In the genomic region with DNA sequence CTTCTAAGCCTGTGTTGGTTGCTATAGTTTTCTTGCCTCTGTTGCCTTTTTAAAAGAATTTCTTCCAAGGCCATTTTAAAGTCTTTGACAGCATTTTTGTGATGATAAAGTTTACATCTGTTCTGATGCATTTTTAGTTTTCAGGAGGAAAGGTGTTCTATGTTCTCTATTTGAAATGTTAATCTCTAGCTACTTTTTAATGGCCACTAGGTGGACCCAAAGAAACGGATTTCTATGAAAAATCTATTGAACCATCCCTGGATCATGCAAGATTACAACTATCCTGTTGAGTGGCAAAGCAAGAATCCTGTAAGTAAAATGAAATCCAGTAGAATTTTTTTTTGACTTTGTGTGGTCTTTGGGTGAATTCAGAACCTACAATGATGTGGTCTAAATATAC, we compare ENCODE assay signal across 7 cellular contexts.
DNase-seq lines count a peak whose midpoint lies in the region; ATAC-seq, FAIRE-seq and TF ChIP-seq lines count a peak whose summit lies in the region.

No MANE protein-coding gene starts in this region.

- POLR2A ChIA-PET in GM12878 (lab: Charles Lee) = no interaction called here

- H3K4me1 ChIP-seq in GM12878 (ENCODE audit: control insufficient read depth, insufficient read depth, low read length) = no peaks in the 10 kb centered on the region

- no peaks in the 10 kb centered on the region for H3K27me3 ChIP-seq in GM12878 (replicated peaks in 1 of 2; ENCODE audit: control insufficient read depth in 2 of 2, insufficient read depth in 2 of 2, low read length in 1 of 2)

- BruUV-seq in GM12878 (replicated peaks; lab: Mats Ljungman, UMichigan) = no TSS peak

- no peaks in the 10 kb centered on the region for H3K9me3 Mint-ChIP-seq in activated naive CD4-positive, alpha-beta T cell treated with anti-CD3 and anti-CD28 coated beads for 36 hours

- no peak overlapping the region for H3K4me3 ChIP-seq in GM12878

- intact Hi-C loops in GM12878 (cut with micrococcal nuclease; ENCODE audit: unreplicated experiment) = loop anchor here (1.0 kb wide), 1 partner anchor 96 kb away; no protein-coding TSS in a partner anchor
- intact Hi-C loops in activated naive CD4-positive, alpha-beta T cell treated with anti-CD3 and anti-CD28 coated beads for 36 hours (cut with micrococcal nuclease) = loop anchor here (1.0 kb wide), 1 partner anchor 96 kb away; no protein-coding TSS in a partner anchor

- H3K36me3 Mint-ChIP-seq in activated naive CD4-positive, alpha-beta T cell treated with anti-CD3 and anti-CD28 coated beads for 36 hours (ENCODE audit: low read depth) = peaks cover 29% of the 10 kb centered on the region

- no peak for TF ChIP-seq POLR2A in GM12878 (IDR thresholded peaks at IDR 0.05; ENCODE audit: low read depth, low read length)

- H3K4me3 Mint-ChIP-seq in activated naive CD4-positive, alpha-beta T cell treated with anti-CD3 and anti-CD28 coated beads for 36 hours = no peak overlapping the region

- H3K36me3 ChIP-seq in GM12878 (ENCODE audit: control insufficient read depth in 2 of 2, insufficient read depth in 2 of 2, low read length in 1 of 2) = peaks cover 2 to 3% of the 10 kb centered on the region in 2 experiments; a peak in 2 of 4 replicates

- H2AFZ ChIP-seq in GM12878 (ENCODE audit: control insufficient read depth, low read depth, low read length) = no peak overlapping the region

- H3K4me2 ChIP-seq in GM12878 (ENCODE audit: control insufficient read depth, insufficient read depth) = no peak overlapping the region

- no peak for TF ChIP-seq EP300 in GM12878 (IDR thresholded peaks at IDR 0.05; ENCODE audit: borderline replicate concordance in 1 of 2, control insufficient read depth in 1 of 2, low read depth in 2 of 2, low read length in 2 of 2)

- no peaks in the 10 kb centered on the region for H3K4me1 Mint-ChIP-seq in activated naive CD4-positive, alpha-beta T cell treated with anti-CD3 and anti-CD28 coated beads for 36 hours (ENCODE audit: low read depth)

- RAD21 ChIA-PET in GM12878 (lab: Charles Lee; ENCODE audit: unreplicated experiment) = interaction anchor here (0.9 to 1.7 kb wide), 4 partner anchors 96 to 226 kb away, joined by 3 to 18 read pairs (median 8); no protein-coding TSS in a partner anchor

- H3K27me3 Mint-ChIP-seq in activated naive CD4-positive, alpha-beta T cell treated with anti-CD3 and anti-CD28 coated beads for 36 hours (ENCODE audit: low read depth) = no peaks in the 10 kb centered on the region

- H3K9me3 ChIP-seq in GM12878 (replicated peaks; ENCODE audit: control insufficient read depth, insufficient read depth, low read length) = no peaks in the 10 kb centered on the region

- no peak overlapping the region for H3K27ac Mint-ChIP-seq in activated naive CD4-positive, alpha-beta T cell treated with anti-CD3 and anti-CD28 coated beads for 36 hours

- peak; percentile 46 to 56 (median 52); a peak in 5 of 6 replicates for TF ChIP-seq CTCF in GM12878 (IDR thresholded peaks at IDR 0.05 in 2 of 3, conservative IDR thresholded peaks at IDR 0.05 in 1 of 3; ENCODE audit: control insufficient read depth in 2 of 3, extremely low read depth in 1 of 3, insufficient read depth in 1 of 3, low read depth in 3 of 3, low read length in 3 of 3)

- CTCF ChIA-PET in GM12878 (lab: Yijun Ruan, JAX) = interaction anchor here (0.7 to 4.3 kb wide), 14 partner anchors 8 to 819 kb away, joined by 3 to 63 read pairs (median 4); no protein-coding TSS in a partner anchor
- CTCF ChIA-PET in activated naive CD4-positive, alpha-beta T cell treated with anti-CD3 and anti-CD28 coated beads for 36 hours (lab: Charles Lee) = interaction anchor here (0.9 to 1.7 kb wide), 3 partner anchors 23 to 98 kb away, joined by 3 to 12 read pairs (median 4); no protein-coding TSS in a partner anchor

- DNase-seq in ELR (ENCODE audit: low read depth) (peak; percentile 49), M059J (ENCODE audit: low read depth) (peak; percentile 50), GM12878 (ENCODE audit: low read depth, low spot score) (no peak), medulla oblongata (ENCODE audit: extremely low spot score) (peak; percentile 56)
- DNase-seq in stimulated activated CD4-positive, alpha-beta T cell treated with anti-CD3 and anti-CD28 coated beads, Interleukin-4, amount 100 ng/mL, for 1 hour = no peak
- no peak for DNase-seq in activated CD8-positive, alpha-beta memory T cell treated with anti-CD3 and anti-CD28 coated beads, Interleukin-2, amount 50 U/mL, for 48 hours
- no peak for DNase-seq in activated naive CD4-positive, alpha-beta T cell treated with anti-CD3 and anti-CD28 coated beads for 36 hours

- no peaks in the 10 kb centered on the region for H3K79me2 ChIP-seq in GM12878 (ENCODE audit: control insufficient read depth, insufficient read depth, low read length)

- FAIRE-seq in GM12878 (lab: Jason Lieb, UNC) = no peak

- SMC1A ChIA-PET in GM12878 (lab: Charles Lee; ENCODE audit: uncharacterized antibody, unreplicated experiment) = interaction anchor here (0.9 to 2.7 kb wide), 7 partner anchors 12 to 226 kb away, joined by 3 to 26 read pairs (median 4); no protein-coding TSS in a partner anchor

- H3K27ac ChIP-seq in GM12878 (ENCODE audit: control insufficient read depth, insufficient read depth) = no peak overlapping the region

- ATAC-seq in GM12878 = peak; percentile 63

- in situ Hi-C loops in GM12878 (cut with MboI) = loop anchor here (5.0 kb wide), 1 partner anchor 89 kb away; no protein-coding TSS in a partner anchor

- WGBS in GM12878 (ENCODE audit: insufficient coverage, insufficient replicate concordance, low lambda C conversion rate, missing lambda C conversion rate) = 3% methylated on average over 1 of the region's 1 CpG

- H4K20me1 ChIP-seq in GM12878 (ENCODE audit: control insufficient read depth, insufficient read depth) = no peaks in the 10 kb centered on the region

- no peak overlapping the region for H3K9ac ChIP-seq in GM12878 (ENCODE audit: control insufficient read depth, insufficient read depth, low read length)

- TF ChIP-seq RAD21 in GM12878 (IDR thresholded peaks at IDR 0.05; ENCODE audit: insufficient read depth, low read depth, low read length) = peak; percentile 57

TF ChIP-seq in GM12878, 131 proteins besides CTCF, POLR2A, EP300 and RAD21:
- TF ChIP-seq SUPT20H (IDR thresholded peaks at IDR 0.05; ENCODE audit: borderline replicate concordance, control insufficient read depth, low read depth, low read length) (no peak), SMC3 (IDR thresholded peaks at IDR 0.05; ENCODE audit: borderline replicate concordance, low read length) (peak; percentile 45; the same call in 1 of the 2 replicates)

Comparison
In these comparisons a context has a peak if more than half of its experiments do, and no peak if none do; other contexts are left out.
1. DNase-seq: peak in ELR (single experiment), M059J (single experiment) and medulla oblongata (single experiment); none in GM12878 (single experiment), stimulated activated CD4-positive, alpha-beta T cell treated with anti-CD3 and anti-CD28 coated beads, Interleukin-4, amount 100 ng/mL, for 1 hour (single experiment), activated CD8-positive, alpha-beta memory T cell treated with anti-CD3 and anti-CD28 coated beads, Interleukin-2, amount 50 U/mL, for 48 hours (single experiment) and activated naive CD4-positive, alpha-beta T cell treated with anti-CD3 and anti-CD28 coated beads for 36 hours (single experiment).